10 cellular contexts compared by ENCODE assay signal in genomic region chr20:32231847-32232246, GRCh38. TPM values are rescaled to one million over a fixed set of nuclear protein-coding genes. Genes with fewer than 3 reads are reported as not detected.
DNase-seq lines count a peak whose midpoint lies in the region; ATAC-seq, FAIRE-seq and TF ChIP-seq lines count a peak whose summit lies in the region.
"Had no signal": no experiment of that assay in that cellular context is flagged by ENCODE, and none has a peak within 500 bp of the region (broad histone marks: within the 10 kb centered on the region; RNA-seq: fewer than 3 reads in every experiment).

No MANE protein-coding gene starts in this region.

- H3K4me1 ChIP-seq in left lung: peaks cover 12 to 60% of the 10 kb centered on the region in 2 donors
- peaks cover 23% of the 10 kb centered on the region for H3K4me1 ChIP-seq in upper lobe of right lung

- intact Hi-C loops in left lung (cut with DNase I) (no loop called here), upper lobe of right lung (cut with DNase I) (no loop called here)

- H3K27me3 ChIP-seq in left lung (no peaks in the 10 kb centered on the region), upper lobe of right lung (no peaks in the 10 kb centered on the region)

- TF ChIP-seq CTCF in left lung (IDR thresholded peaks at IDR 0.05): no peak
- TF ChIP-seq CTCF in upper lobe of right lung (IDR thresholded peaks at IDR 0.05): no peak
- no peak for TF ChIP-seq CTCF in D721Med (IDR thresholded peaks at IDR 0.05; ENCODE audit: insufficient read depth, missing control alignments)

- H3K27ac ChIP-seq in left lung (peak overlapping the region in 1 of 2 donors; percentile 71), upper lobe of right lung (peak overlapping the region; percentile 9)

- H3K9me3 ChIP-seq in left lung (no peaks in the 10 kb centered on the region), upper lobe of right lung (no peaks in the 10 kb centered on the region)

- H3K36me3 ChIP-seq in left lung (peaks cover 0 to 87% of the 10 kb centered on the region in 2 donors), upper lobe of right lung (peaks cover 56% of the 10 kb centered on the region)

- DNase-seq in activated naive CD4-positive, alpha-beta T cell treated with Interleukin-2 at 50 U/mL for 16 hours: peak; percentile 52
- DNase-seq in activated naive CD4-positive, alpha-beta T cell (lab: John Stamatoyannopoulos, UW): no peak
- peak; percentile 54 to 64 for DNase-seq in activated T-cell treated with anti-CD3 and anti-CD28 coated beads, Interleukin-2, amount 50 U/mL, for 48 hours
- DNase-seq in left lung: no peak
- DNase-seq in upper lobe of right lung: no peak
- no peak for DNase-seq in COLO829 (ENCODE audit: low spot score)
- no peak for DNase-seq in D721Med (ENCODE audit: insufficient read length, low spot score)
- DNase-seq: NCI-H446 had no signal

- ATAC-seq in left lung (peak; percentile 37), upper lobe of right lung (peak; percentile 49), HG03097 (IDR thresholded peaks at IDR 0.05; ENCODE audit: low FRiP score, unreplicated experiment) (no peak)

- no peak overlapping the region for H3K4me3 ChIP-seq in left lung
- no peak overlapping the region for H3K4me3 ChIP-seq in upper lobe of right lung

- no peak for FAIRE-seq in D721Med (lab: Jason Lieb, UNC)
- FAIRE-seq: GM19239 had no signal

RNA-seq across cellular contexts. Expression of gene POFUT1, which starts 24.2 kb away (rescaled TPM):
- 10 to 100 TPM; 29.2 to 36.2 TPM for total RNA-seq in left lung
- 31.5 TPM for total RNA-seq in upper lobe of right lung

RNA-seq across cellular contexts. Expression of gene PLAGL2, which starts 24.3 kb away (rescaled TPM):
- total RNA-seq in left lung (10 to 100 TPM; 12.6 to 14.5 TPM), upper lobe of right lung (15.9 TPM)

RNA-seq across cellular contexts. Expression of gene KIF3B, which starts 45.6 kb away (rescaled TPM):
- 10 to 100 TPM; 27.4 to 34.6 TPM for total RNA-seq in left lung
- total RNA-seq in upper lobe of right lung: 29.0 TPM

Comparison
In these comparisons a context has a peak if more than half of its experiments do, and no peak if none do; other contexts are left out.
1. DNase-seq: peak in activated naive CD4-positive, alpha-beta T cell treated with Interleukin-2 at 50 U/mL for 16 hours (single experiment) and activated T-cell treated with anti-CD3 and anti-CD28 coated beads, Interleukin-2, amount 50 U/mL, for 48 hours (2 of 2); none in activated naive CD4-positive, alpha-beta T cell (0 of 4), left lung (0 of 2), upper lobe of right lung (single experiment), COLO829 (single experiment) and D721Med (single experiment).